In genomic region chr3:134527037-134527436, GRCh38 we compare ENCODE assay signal across 10 cellular contexts. TPM values are rescaled to one million over a fixed set of nuclear protein-coding genes. Genes with fewer than 3 reads are reported as not detected.
DNase-seq lines count a peak whose midpoint lies in the region; ATAC-seq and TF ChIP-seq lines count a peak whose summit lies in the region.
"Had no signal": no experiment of that assay in that cellular context is flagged by ENCODE, and none has a peak within 500 bp of the region (broad histone marks: within the 10 kb centered on the region; RNA-seq: fewer than 3 reads in every experiment).

No MANE protein-coding gene starts in this region.

- in situ Hi-C loops in astrocyte of the spinal cord (cut with HindIII; ENCODE audit: low sequenced_read_pairs): no loop called here

- H3K9me3 ChIP-seq in DOHH2 (ENCODE audit: control insufficient read depth, insufficient read depth, low read length) (peaks cover 18% of the 10 kb centered on the region; the same call in 1 of the 2 replicates), lower lobe of right lung (peaks cover 40% of the 10 kb centered on the region), tibial artery (peaks cover 0 to 31% (median 15%) of the 10 kb centered on the region in 3 donors)

- intact Hi-C loops in lower lobe of right lung (cut with DNase I) (no loop called here), tibial artery (cut with DNase I; ENCODE audit: low total_unique reads) (no loop called here)

- H3K4me1 ChIP-seq in DOHH2 (ENCODE audit: control insufficient read depth, low read length) (no peaks in the 10 kb centered on the region), lower lobe of right lung (no peaks in the 10 kb centered on the region), tibial artery (no peaks in the 10 kb centered on the region)

- H3K4me2 ChIP-seq in DOHH2 (ENCODE audit: low read length): no peak overlapping the region

- H3K4me3 ChIP-seq in DOHH2 (ENCODE audit: low read length) (no peak overlapping the region), HFF-Myc (replicated peaks; ENCODE audit: low read depth, low read length) (no peak overlapping the region), astrocyte of the spinal cord (ENCODE audit: low read depth, low read length) (no peak overlapping the region), lower lobe of right lung (no peak overlapping the region), tibial artery (no peak overlapping the region)

- ATAC-seq in lower lobe of right lung (peak in 1 of 2 donors; percentile 23), HG02840 (IDR thresholded peaks at IDR 0.05; ENCODE audit: low FRiP score, unreplicated experiment) (no peak)

- TF ChIP-seq CTCF in DOHH2 (IDR thresholded peaks at IDR 0.05; ENCODE audit: low read depth, low read length, poor library complexity, severe bottlenecking) (peak; percentile 66), HFF-Myc (IDR thresholded peaks at IDR 0.05; ENCODE audit: low read depth, low read length, missing control alignments) (peak; percentile 38), astrocyte of the spinal cord (IDR thresholded peaks at IDR 0.05; ENCODE audit: low read depth, low read length) (peak; percentile 29), lower lobe of right lung (IDR thresholded peaks at IDR 0.05) (peak; percentile 12), tibial artery (IDR thresholded peaks at IDR 0.05) (no peak)

- no peaks in the 10 kb centered on the region for H3F3A ChIP-seq in DOHH2 (ENCODE audit: control insufficient read depth, insufficient read depth)

- DNase-seq in HFF-Myc (ENCODE audit: extremely low read depth, low read depth) (no peak), astrocyte of the spinal cord (ENCODE audit: low read depth, low spot score) (no peak), lower lobe of right lung (no peak), tibial artery (no peak), MV-4-11 (lab: John Stamatoyannopoulos, UW) (no peak), NCI-H146 treated with DMSO at 0.1 percent for 48 hours (lab: John Stamatoyannopoulos, UW; ENCODE audit: unreplicated experiment) (no peak)
- DNase-seq: activated CD4-positive, alpha-beta T cell treated with anti-CD3 and anti-CD28 coated beads, Interleukin-2, amount 10 ng/mL, durations not matched to agents 24 days and 14 days; effector CD8-positive, alpha-beta T cell had no signal

- H3K9me2 ChIP-seq in DOHH2 (replicated peaks; ENCODE audit: control insufficient read depth, low read length): no peaks in the 10 kb centered on the region

- peaks cover 64% of the 10 kb centered on the region for H3K79me2 ChIP-seq in DOHH2 (ENCODE audit: control insufficient read depth, low read length)

- no peaks in the 10 kb centered on the region for H3K27me3 ChIP-seq in DOHH2 (ENCODE audit: control insufficient read depth, low read length)
- no peaks in the 10 kb centered on the region for H3K27me3 ChIP-seq in lower lobe of right lung (ENCODE audit: low read depth)
- no peaks in the 10 kb centered on the region for H3K27me3 ChIP-seq in tibial artery

- no peaks in the 10 kb centered on the region for H4K20me1 ChIP-seq in DOHH2 (ENCODE audit: control insufficient read depth, insufficient read depth, low read depth, low read length)

- H3K27ac ChIP-seq in DOHH2 (ENCODE audit: low read depth, low read length) (no peak overlapping the region), lower lobe of right lung (no peak overlapping the region), tibial artery (no peak overlapping the region)

- H3K36me3 ChIP-seq in DOHH2 (ENCODE audit: control insufficient read depth, low read length) (peaks cover 12% of the 10 kb centered on the region), lower lobe of right lung (no peaks in the 10 kb centered on the region), tibial artery (peaks cover 0 to 8% (median 4%) of the 10 kb centered on the region in 3 donors)

RNA-seq across cellular contexts. Expression of gene CEP63, which starts 41.2 kb away (rescaled TPM):
- 20.6 TPM for total RNA-seq in lower lobe of right lung

RNA-seq across cellular contexts. Expression of gene ANAPC13, which starts 41.3 kb away (rescaled TPM):
- 53.1 TPM for total RNA-seq in lower lobe of right lung

Comparison
In these comparisons a context has a peak if more than half of its experiments do, and no peak if none do; other contexts are left out.
1. CTCF ChIP-seq: peak in DOHH2 (single experiment), HFF-Myc (single experiment), astrocyte of the spinal cord (single experiment) and lower lobe of right lung (single experiment); none in tibial artery (0 of 2).